ENCODE assay signal across 39 cellular contexts in the genomic region with DNA sequence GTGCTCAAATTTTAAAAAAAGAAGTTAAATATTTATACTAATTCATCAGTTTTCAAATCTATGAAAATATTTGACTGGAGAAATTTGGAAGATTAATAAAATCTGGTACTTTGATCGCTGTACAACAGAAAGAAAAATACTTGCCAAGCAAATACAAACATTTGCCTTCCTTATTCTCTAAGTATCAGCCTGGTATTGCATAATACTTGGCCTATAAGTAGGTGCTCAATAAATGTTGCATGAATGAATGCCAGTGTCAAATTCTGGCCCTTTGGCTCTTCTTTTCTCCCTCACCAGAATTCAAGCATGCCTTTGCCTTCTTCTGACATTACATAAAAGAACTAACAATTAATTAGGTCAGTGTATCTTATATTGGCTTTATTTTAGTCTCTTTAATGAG.
"Had no signal": no experiment of that assay in that cellular context is flagged by ENCODE, and none has a peak within 500 bp of the region (broad histone marks: within the 10 kb centered on the region; RNA-seq: fewer than 3 reads in every experiment).

No MANE protein-coding gene starts in this region.

- H3K4me3 ChIP-seq: ascending aorta, cardiac muscle cell had no signal

- H3K4me1 Mint-ChIP-seq: activated CD4-positive, alpha-beta memory T cell treated with anti-CD3 and anti-CD28 coated beads, Interleukin-2, amount 10 ng/mL, durations not matched to agents 7 days and 5 days; activated CD4-positive, alpha-beta T cell treated with anti-CD3 and anti-CD28 coated beads for 36 hours; activated CD4-positive, alpha-beta T cell treated with anti-CD3 and anti-CD28 coated beads, Interleukin-2, amount 10 ng/mL, durations not matched to agents 7 days and 5 days; activated CD8-positive, alpha-beta memory T cell treated with anti-CD3 and anti-CD28 coated beads, Interleukin-2, amount 10 ng/mL, durations not matched to agents 7 days and 5 days; activated naive CD4-positive, alpha-beta T cell treated with anti-CD3 and anti-CD28 coated beads, Interleukin-2, amount 10 ng/mL, durations not matched to agents 7 days and 5 days; activated naive CD4-positive, alpha-beta T cell treated with anti-CD3 and anti-CD28 coated beads, Interleukin-2, amount 50 U/mL, for 24 hours; activated naive CD8-positive, alpha-beta T cell treated with anti-CD3 and anti-CD28 coated beads, Interleukin-2, amount 10 ng/mL, durations not matched to agents 7 days and 5 days; activated naive CD8-positive, alpha-beta T cell treated with anti-CD3 and anti-CD28 coated beads, Interleukin-2, amount 50 U/mL, for 24 hours; brain; central memory CD8-positive, alpha-beta T cell had no signal

- H3K27me3 ChIP-seq: ascending aorta, cardiac muscle cell had no signal

- DNase-seq: activated CD4-positive, alpha-beta memory T cell treated with anti-CD3 and anti-CD28 coated beads, Interleukin-2, amount 10 ng/mL, durations not matched to agents 7 days and 5 days; activated CD4-positive, alpha-beta T cell treated with anti-CD3 and anti-CD28 coated beads for 1 hour; activated CD4-positive, alpha-beta T cell treated with anti-CD3 and anti-CD28 coated beads for 36 hours; activated CD4-positive, alpha-beta T cell treated with anti-CD3 and anti-CD28 coated beads for 48 hours; activated CD4-positive, alpha-beta T cell treated with anti-CD3 and anti-CD28 coated beads, Interleukin-2, amount 10 ng/mL, durations not matched to agents 7 days and 5 days; activated CD4-positive, alpha-beta T cell treated with anti-CD3 and anti-CD28 coated beads, Interleukin-2, amount 50 U/mL, for 48 hours; activated CD4-positive, CD25-positive, alpha-beta regulatory T cell; activated CD8-positive, alpha-beta memory T cell treated with anti-CD3 and anti-CD28 coated beads for 24 hours; activated CD8-positive, alpha-beta memory T cell treated with anti-CD3 and anti-CD28 coated beads, Interleukin-2, amount 10 ng/mL, durations not matched to agents 7 days and 5 days; activated CD8-positive, alpha-beta memory T cell treated with anti-CD3 and anti-CD28 coated beads, Interleukin-2, amount 50 U/mL, for 48 hours; activated CD8-positive, alpha-beta T cell treated with anti-CD3 and anti-CD28 coated beads, Interleukin-2, amount 10 ng/mL, durations not matched to agents 7 days and 5 days; activated effector memory CD4-positive, alpha-beta T cell treated with Interleukin-2 at 50 U/mL for 16 hours; activated gamma-delta T cell; activated naive CD4-positive, alpha-beta T cell treated with anti-CD3 and anti-CD28 coated beads, Interleukin-2, amount 10 ng/mL, durations not matched to agents 7 days and 5 days; activated naive CD4-positive, alpha-beta T cell treated with Interleukin-2 at 50 U/mL for 16 hours; activated naive CD8-positive, alpha-beta T cell treated with anti-CD3 and anti-CD28 coated beads, Interleukin-2, amount 10 ng/mL, durations not matched to agents 7 days and 5 days; activated naive CD8-positive, alpha-beta T cell treated with anti-CD3 and anti-CD28 coated beads, Interleukin-2, amount 50 U/mL, for 24 hours; activated T-cell treated with anti-CD3 and anti-CD28 coated beads, Interleukin-2, amount 50 U/mL, for 24 hours; activated T-cell treated with anti-CD3 and anti-CD28 coated beads, Interleukin-2, amount 50 U/mL, for 48 hours; amygdala; anterior cingulate cortex; caudate nucleus; cerebellar nuclear complex; T-helper 1 cell; T-helper 2 cell; T-helper 9 cell; WERI-Rb-1 had no signal

- H3K9me3 Mint-ChIP-seq: activated naive CD4-positive, alpha-beta T cell treated with anti-CD3 and anti-CD28 coated beads, Interleukin-2, amount 10 ng/mL, durations not matched to agents 7 days and 5 days; activated naive CD4-positive, alpha-beta T cell treated with anti-CD3 and anti-CD28 coated beads, Interleukin-2, amount 50 U/mL, for 24 hours; activated naive CD8-positive, alpha-beta T cell treated with anti-CD3 and anti-CD28 coated beads, Interleukin-2, amount 10 ng/mL, durations not matched to agents 7 days and 5 days had no signal

- H3K27ac Mint-ChIP-seq: activated CD4-positive, alpha-beta memory T cell treated with anti-CD3 and anti-CD28 coated beads, Interleukin-2, amount 10 ng/mL, durations not matched to agents 7 days and 5 days; activated CD4-positive, alpha-beta T cell treated with anti-CD3 and anti-CD28 coated beads for 36 hours; activated CD4-positive, alpha-beta T cell treated with anti-CD3 and anti-CD28 coated beads, Interleukin-2, amount 10 ng/mL, durations not matched to agents 7 days and 5 days; activated CD8-positive, alpha-beta memory T cell treated with anti-CD3 and anti-CD28 coated beads, Interleukin-2, amount 10 ng/mL, durations not matched to agents 7 days and 5 days; activated CD8-positive, alpha-beta T cell treated with anti-CD3 and anti-CD28 coated beads, Interleukin-2, amount 10 ng/mL, durations not matched to agents 7 days and 5 days; activated naive CD4-positive, alpha-beta T cell treated with anti-CD3 and anti-CD28 coated beads, Interleukin-2, amount 10 ng/mL, durations not matched to agents 7 days and 5 days; activated naive CD4-positive, alpha-beta T cell treated with anti-CD3 and anti-CD28 coated beads, Interleukin-2, amount 50 U/mL, for 24 hours; activated naive CD8-positive, alpha-beta T cell; activated naive CD8-positive, alpha-beta T cell treated with anti-CD3 and anti-CD28 coated beads, Interleukin-2, amount 10 ng/mL, durations not matched to agents 7 days and 5 days; activated naive CD8-positive, alpha-beta T cell treated with anti-CD3 and anti-CD28 coated beads, Interleukin-2, amount 50 U/mL, for 24 hours; activated T-cell treated with anti-CD3 and anti-CD28 coated beads, Interleukin-2, amount 50 U/mL, for 24 hours; activated T-helper 2 cell treated with anti-CD3 and anti-CD28 coated beads, Interferon-gamma antibody, Interleukin-2, Interleukin-4, amounts not matched to agents 10 μg/mL and 5 μg/mL and 100 μg/mL, durations not matched to agents 14 hours and 24 hours and 36 hours; brain; T-helper 1 cell treated with Interleukin-12 subunit alpha and Interleukin-12 subunit beta and Interleukin-4 antibody, amounts not matched to agents 30 μg/mL and 1 μg/mL, for 36 hours; T-helper 2 cell treated with Interferon-gamma antibody and Interleukin-4, amounts not matched to agents 5 μg/mL and 100 μg/mL, for 36 hours; WTC11 had no signal

- H3K9me3 ChIP-seq: ascending aorta had no signal

- H3K36me3 Mint-ChIP-seq: activated CD8-positive, alpha-beta memory T cell treated with anti-CD3 and anti-CD28 coated beads, Interleukin-2, amount 10 ng/mL, durations not matched to agents 7 days and 5 days; activated naive CD4-positive, alpha-beta T cell treated with anti-CD3 and anti-CD28 coated beads, Interleukin-2, amount 10 ng/mL, durations not matched to agents 7 days and 5 days; activated naive CD4-positive, alpha-beta T cell treated with anti-CD3 and anti-CD28 coated beads, Interleukin-2, amount 50 U/mL, for 24 hours; activated naive CD8-positive, alpha-beta T cell; activated naive CD8-positive, alpha-beta T cell treated with anti-CD3 and anti-CD28 coated beads, Interleukin-2, amount 10 ng/mL, durations not matched to agents 7 days and 5 days; brain had no signal

- H3K27ac ChIP-seq: ascending aorta, cardiac muscle cell, WERI-Rb-1 had no signal

- ATAC-seq: activated CD4-positive, alpha-beta T cell treated with anti-CD3 and anti-CD28 coated beads for 36 hours; activated CD4-positive, CD25-positive, alpha-beta regulatory T cell treated with anti-CD3 and anti-CD28 coated beads, Interleukin-2, amount 50 U/mL, for 24 hours; activated CD8-positive, alpha-beta memory T cell treated with anti-CD3 and anti-CD28 coated beads, Interleukin-2, amount 10 ng/mL, durations not matched to agents 7 days and 5 days; activated CD8-positive, alpha-beta T cell treated with anti-CD3 and anti-CD28 coated beads, Interleukin-2, amount 10 ng/mL, durations not matched to agents 7 days and 5 days; activated naive CD8-positive, alpha-beta T cell treated with anti-CD3 and anti-CD28 coated beads, Interleukin-2, amount 50 U/mL, for 24 hours had no signal

- H3K27me3 Mint-ChIP-seq: activated CD4-positive, alpha-beta memory T cell treated with anti-CD3 and anti-CD28 coated beads, Interleukin-2, amount 10 ng/mL, durations not matched to agents 7 days and 5 days; activated CD4-positive, alpha-beta T cell treated with anti-CD3 and anti-CD28 coated beads for 36 hours; activated CD4-positive, alpha-beta T cell treated with anti-CD3 and anti-CD28 coated beads, Interleukin-2, amount 10 ng/mL, durations not matched to agents 7 days and 5 days; activated CD8-positive, alpha-beta memory T cell treated with anti-CD3 and anti-CD28 coated beads, Interleukin-2, amount 10 ng/mL, durations not matched to agents 7 days and 5 days; activated naive CD4-positive, alpha-beta T cell treated with anti-CD3 and anti-CD28 coated beads, Interleukin-2, amount 10 ng/mL, durations not matched to agents 7 days and 5 days; activated naive CD4-positive, alpha-beta T cell treated with anti-CD3 and anti-CD28 coated beads, Interleukin-2, amount 50 U/mL, for 24 hours; activated naive CD8-positive, alpha-beta T cell; activated naive CD8-positive, alpha-beta T cell treated with anti-CD3 and anti-CD28 coated beads, Interleukin-2, amount 10 ng/mL, durations not matched to agents 7 days and 5 days; activated naive CD8-positive, alpha-beta T cell treated with anti-CD3 and anti-CD28 coated beads, Interleukin-2, amount 50 U/mL, for 24 hours; activated T-cell treated with anti-CD3 and anti-CD28 coated beads, Interleukin-2, amount 50 U/mL, for 24 hours; brain; central memory CD8-positive, alpha-beta T cell had no signal

- FAIRE-seq: bronchial epithelial cell had no signal

- H3K4me3 Mint-ChIP-seq: activated CD4-positive, alpha-beta memory T cell treated with anti-CD3 and anti-CD28 coated beads, Interleukin-2, amount 10 ng/mL, durations not matched to agents 7 days and 5 days; activated CD4-positive, alpha-beta T cell treated with anti-CD3 and anti-CD28 coated beads for 36 hours; activated CD4-positive, alpha-beta T cell treated with anti-CD3 and anti-CD28 coated beads, Interleukin-2, amount 10 ng/mL, durations not matched to agents 7 days and 5 days; activated CD8-positive, alpha-beta memory T cell treated with anti-CD3 and anti-CD28 coated beads, Interleukin-2, amount 10 ng/mL, durations not matched to agents 7 days and 5 days; activated CD8-positive, alpha-beta T cell treated with anti-CD3 and anti-CD28 coated beads, Interleukin-2, amount 10 ng/mL, durations not matched to agents 7 days and 5 days; activated naive CD4-positive, alpha-beta T cell treated with anti-CD3 and anti-CD28 coated beads, Interleukin-2, amount 10 ng/mL, durations not matched to agents 7 days and 5 days; activated naive CD4-positive, alpha-beta T cell treated with anti-CD3 and anti-CD28 coated beads, Interleukin-2, amount 50 U/mL, for 24 hours; activated naive CD8-positive, alpha-beta T cell; activated naive CD8-positive, alpha-beta T cell treated with anti-CD3 and anti-CD28 coated beads, Interleukin-2, amount 10 ng/mL, durations not matched to agents 7 days and 5 days; activated naive CD8-positive, alpha-beta T cell treated with anti-CD3 and anti-CD28 coated beads, Interleukin-2, amount 50 U/mL, for 24 hours; activated T-cell treated with anti-CD3 and anti-CD28 coated beads, Interleukin-2, amount 50 U/mL, for 24 hours; brain; central memory CD8-positive, alpha-beta T cell; T-helper 1 cell treated with Interleukin-12 subunit alpha and Interleukin-12 subunit beta and Interleukin-4 antibody, amounts not matched to agents 30 μg/mL and 1 μg/mL, for 36 hours; T-helper 2 cell treated with Interferon-gamma antibody and Interleukin-4, amounts not matched to agents 5 μg/mL and 100 μg/mL, for 36 hours; WTC11 had no signal

- H3K36me3 ChIP-seq: ascending aorta, cardiac muscle cell, WERI-Rb-1 had no signal

- H3K4me1 ChIP-seq: ascending aorta had no signal
